Comparison of ENCODE assay signal across 1 cellular context in genomic region chr17:7834891-7835817, GRCh38.
TF ChIP-seq lines count a peak whose summit lies in the region.

No MANE protein-coding gene starts in this region.

TF ChIP-seq in GM12878, 131 proteins besides CTCF, POLR2A, EP300 and RAD21 (continued from another document and continues in another):
- TF ChIP-seq ESRRA (IDR thresholded peaks at IDR 0.05; ENCODE audit: low read length) (no peak), MTA3 (IDR thresholded peaks at IDR 0.05; ENCODE audit: borderline replicate concordance, low read length) (no peak), IKZF1 (conservative IDR thresholded peaks at IDR 0.05) (peak; percentile 96), TCF7 (IDR thresholded peaks at IDR 0.05; ENCODE audit: borderline replicate concordance) (no peak), ZNF217 (IDR thresholded peaks at IDR 0.05) (no peak), CHD4 (IDR thresholded peaks at IDR 0.05) (no peak), SMAD1 (IDR thresholded peaks at IDR 0.05; ENCODE audit: low read depth, partially characterized antibody) (no peak), CBX3 (IDR thresholded peaks at IDR 0.05; ENCODE audit: borderline replicate concordance, low read depth) (no peak), MAX (IDR thresholded peaks at IDR 0.05; ENCODE audit: low read depth, low read length) (peak; percentile 56), SP1 (IDR thresholded peaks at IDR 0.05; ENCODE audit: low read depth, low read length) (peak; percentile 75), STAT3 (IDR thresholded peaks at IDR 0.05; ENCODE audit: low read depth, low read length) (no peak), PAX8 (IDR thresholded peaks at IDR 0.05) (no peak), ZNF384 (IDR thresholded peaks at IDR 0.05; ENCODE audit: borderline replicate concordance, low read depth, low read length) (no peak), ZNF592 (IDR thresholded peaks at IDR 0.05) (no peak), NFYA (IDR thresholded peaks at IDR 0.05; ENCODE audit: borderline replicate concordance, low read depth, low read length) (no peak), SMC3 (IDR thresholded peaks at IDR 0.05; ENCODE audit: borderline replicate concordance, low read length) (peak; percentile 74), GATAD2B (conservative IDR thresholded peaks at IDR 0.05; ENCODE audit: low read depth) (no peak), NR2F1 (conservative IDR thresholded peaks at IDR 0.05) (no peak; the same call in 1 of the 2 replicates), POLR2AphosphoS2 (IDR thresholded peaks at IDR 0.05; ENCODE audit: low read depth, low read length) (no peak), HSF1 (IDR thresholded peaks at IDR 0.05; ENCODE audit: low read depth, low read length) (no peak), E2F8 (IDR thresholded peaks at IDR 0.05; ENCODE audit: low read depth, partially characterized antibody) (no peak), ATF7 (IDR thresholded peaks at IDR 0.05; ENCODE audit: low read depth) (peak; percentile 64), SRF (IDR thresholded peaks at IDR 0.05; ENCODE audit: low read depth in 2 of 2, low read length in 2 of 2) (no peak), NFIC (IDR thresholded peaks at IDR 0.05; ENCODE audit: low read depth, low read length) (no peak), MYB (IDR thresholded peaks at IDR 0.05; ENCODE audit: borderline replicate concordance, low read depth, low read length) (0 out of 2 replicates have a peak, but pooled peaks have one; percentile 15), TBL1XR1 (IDR thresholded peaks at IDR 0.05; ENCODE audit: low read depth, low read length) (0 out of 2 replicates have a peak, but pooled peaks have one; percentile 35), MLLT1 (IDR thresholded peaks at IDR 0.05) (0 out of 2 replicates have a peak, but pooled peaks have one; percentile 55), EZH2 (IDR thresholded peaks at IDR 0.05; ENCODE audit: borderline replicate concordance, control insufficient read depth, low read depth, low read length) (no peak), ZBTB33 (IDR thresholded peaks at IDR 0.05) (no peak), YY1 (IDR thresholded peaks at IDR 0.05; ENCODE audit: low read depth, low read length) (peak; percentile 41; the same call in 1 of the 2 replicates), CREB1 (IDR thresholded peaks at IDR 0.05; ENCODE audit: low read depth) (no peak), YBX1 (IDR thresholded peaks at IDR 0.05) (no peak), EGR1 (IDR thresholded peaks at IDR 0.05; ENCODE audit: borderline replicate concordance in 1 of 2, low read depth in 2 of 2, low read length in 2 of 2) (peak in 1 of 2 experiments; percentile 78; a peak in 2 of 3 replicates), POLR2AphosphoS5 (IDR thresholded peaks at IDR 0.05; ENCODE audit: low read length) (no peak; the same call in 1 of the 2 replicates), HCFC1 (IDR thresholded peaks at IDR 0.05; ENCODE audit: low read length) (peak; percentile 8; the same call in 1 of the 2 replicates), CREM (IDR thresholded peaks at IDR 0.05; ENCODE audit: low read depth) (peak; percentile 70; the same call in 1 of the 2 replicates), MTA2 (IDR thresholded peaks at IDR 0.05; ENCODE audit: low read depth) (no peak; the same call in 1 of the 2 replicates), TAF1 (IDR thresholded peaks at IDR 0.05; ENCODE audit: borderline replicate concordance, low read depth, low read length) (no peak), BCL11A (IDR thresholded peaks at IDR 0.05; ENCODE audit: low read depth, low read length) (no peak), GABPA (IDR thresholded peaks at IDR 0.05; ENCODE audit: low read depth) (no peak), ZNF207 (IDR thresholded peaks at IDR 0.05; ENCODE audit: borderline replicate concordance) (peak; percentile 69; the same call in 1 of the 2 replicates), SUPT20H (IDR thresholded peaks at IDR 0.05; ENCODE audit: borderline replicate concordance, control insufficient read depth, low read depth, low read length) (no peak), MEF2A (IDR thresholded peaks at IDR 0.05; ENCODE audit: insufficient read depth, low read depth, low read length) (no peak), ZSCAN29 (IDR thresholded peaks at IDR 0.05) (no peak), HDAC6 (IDR thresholded peaks at IDR 0.05; ENCODE audit: unreplicated experiment) (no peak), RELA (IDR thresholded peaks at IDR 0.05; ENCODE audit: borderline replicate concordance, partially characterized antibody) (peak; percentile 54), HDAC2 (IDR thresholded peaks at IDR 0.05) (no peak), RAD51 (IDR thresholded peaks at IDR 0.05) (no peak)
- TF ChIP-seq, protein P1, sequence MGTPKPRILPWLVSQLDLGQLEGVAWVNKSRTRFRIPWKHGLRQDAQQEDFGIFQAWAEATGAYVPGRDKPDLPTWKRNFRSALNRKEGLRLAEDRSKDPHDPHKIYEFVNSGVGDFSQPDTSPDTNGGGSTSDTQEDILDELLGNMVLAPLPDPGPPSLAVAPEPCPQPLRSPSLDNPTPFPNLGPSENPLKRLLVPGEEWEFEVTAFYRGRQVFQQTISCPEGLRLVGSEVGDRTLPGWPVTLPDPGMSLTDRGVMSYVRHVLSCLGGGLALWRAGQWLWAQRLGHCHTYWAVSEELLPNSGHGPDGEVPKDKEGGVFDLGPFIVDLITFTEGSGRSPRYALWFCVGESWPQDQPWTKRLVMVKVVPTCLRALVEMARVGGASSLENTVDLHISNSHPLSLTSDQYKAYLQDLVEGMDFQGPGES (IDR thresholded peaks at IDR 0.05) = no peak
- TF ChIP-seq, protein P2, sequence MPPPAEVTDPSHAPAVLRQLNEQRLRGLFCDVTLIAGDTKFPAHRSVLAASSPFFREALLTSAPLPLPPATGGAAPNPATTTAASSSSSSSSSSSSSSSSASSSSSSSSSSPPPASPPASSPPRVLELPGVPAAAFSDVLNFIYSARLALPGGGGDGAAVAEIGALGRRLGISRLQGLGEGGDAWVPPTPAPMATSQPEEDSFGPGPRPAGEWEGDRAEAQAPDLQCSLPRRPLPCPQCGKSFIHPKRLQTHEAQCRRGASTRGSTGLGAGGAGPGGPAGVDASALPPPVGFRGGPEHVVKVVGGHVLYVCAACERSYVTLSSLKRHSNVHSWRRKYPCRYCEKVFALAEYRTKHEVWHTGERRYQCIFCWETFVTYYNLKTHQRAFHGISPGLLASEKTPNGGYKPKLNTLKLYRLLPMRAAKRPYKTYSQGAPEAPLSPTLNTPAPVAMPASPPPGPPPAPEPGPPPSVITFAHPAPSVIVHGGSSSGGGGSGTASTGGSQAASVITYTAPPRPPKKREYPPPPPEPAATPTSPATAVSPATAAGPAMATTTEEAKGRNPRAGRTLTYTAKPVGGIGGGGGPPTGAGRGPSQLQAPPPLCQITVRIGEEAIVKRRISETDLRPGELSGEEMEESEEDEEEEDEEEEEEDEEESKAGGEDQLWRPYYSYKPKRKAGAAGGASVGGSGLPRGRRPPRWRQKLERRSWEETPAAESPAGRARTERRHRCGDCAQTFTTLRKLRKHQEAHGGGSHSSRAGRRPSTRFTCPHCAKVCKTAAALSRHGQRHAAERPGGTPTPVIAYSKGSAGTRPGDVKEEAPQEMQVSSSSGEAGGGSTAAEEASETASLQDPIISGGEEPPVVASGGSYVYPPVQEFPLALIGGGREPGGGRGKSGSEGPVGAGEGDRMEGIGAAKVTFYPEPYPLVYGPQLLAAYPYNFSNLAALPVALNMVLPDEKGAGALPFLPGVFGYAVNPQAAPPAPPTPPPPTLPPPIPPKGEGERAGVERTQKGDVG (CRISPR knock-in tag; IDR thresholded peaks at IDR 0.05) = no peak
- TF ChIP-seq, protein P3, sequence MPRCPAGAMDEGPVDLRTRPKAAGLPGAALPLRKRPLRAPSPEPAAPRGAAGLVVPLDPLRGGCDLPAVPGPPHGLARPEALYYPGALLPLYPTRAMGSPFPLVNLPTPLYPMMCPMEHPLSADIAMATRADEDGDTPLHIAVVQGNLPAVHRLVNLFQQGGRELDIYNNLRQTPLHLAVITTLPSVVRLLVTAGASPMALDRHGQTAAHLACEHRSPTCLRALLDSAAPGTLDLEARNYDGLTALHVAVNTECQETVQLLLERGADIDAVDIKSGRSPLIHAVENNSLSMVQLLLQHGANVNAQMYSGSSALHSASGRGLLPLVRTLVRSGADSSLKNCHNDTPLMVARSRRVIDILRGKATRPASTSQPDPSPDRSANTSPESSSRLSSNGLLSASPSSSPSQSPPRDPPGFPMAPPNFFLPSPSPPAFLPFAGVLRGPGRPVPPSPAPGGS (IDR thresholded peaks at IDR 0.05; ENCODE audit: borderline replicate concordance, insufficient read depth, low read depth, low read length, poor library complexity, severe bottlenecking) = no peak
